24 cellular contexts compared by ENCODE assay signal in genomic region chr2:40179801-40180200, GRCh38.
"Had no signal": no experiment of that assay in that cellular context is flagged by ENCODE, and none has a peak within 500 bp of the region (broad histone marks: within the 10 kb centered on the region; RNA-seq: fewer than 3 reads in every experiment).

No MANE protein-coding gene starts in this region.

- H3K27ac ChIP-seq: ascending aorta, breast epithelium, coronary artery, dorsolateral prefrontal cortex had no signal

- H3K27me3 ChIP-seq: ascending aorta, breast epithelium, cardiac muscle cell, dorsolateral prefrontal cortex had no signal

- H3K4me1 ChIP-seq: ascending aorta, breast epithelium had no signal

- DNase-seq: activated CD4-positive, alpha-beta memory T cell treated with anti-CD3 and anti-CD28 coated beads for 36 hours; activated CD4-positive, alpha-beta T cell treated with anti-CD3 and anti-CD28 coated beads for 36 hours; activated CD4-positive, alpha-beta T cell treated with anti-CD3 and anti-CD28 coated beads, Interleukin-2, amount 10 ng/mL, durations not matched to agents 24 days and 14 days; activated CD4-positive, CD25-positive, alpha-beta regulatory T cell; activated CD4-positive, CD25-positive, alpha-beta regulatory T cell treated with anti-CD3 and anti-CD28 coated beads, Interleukin-2, amount 50 U/mL, for 72 hours; activated CD8-positive, alpha-beta memory T cell treated with anti-CD3 and anti-CD28 coated beads, Interleukin-2, amount 10 ng/mL, durations not matched to agents 7 days and 5 days; activated CD8-positive, alpha-beta memory T cell treated with anti-CD3 and anti-CD28 coated beads, Interleukin-2, amount 50 U/mL, for 4 hours; activated CD8-positive, alpha-beta T cell treated with anti-CD3 and anti-CD28 coated beads, Interleukin-2, amount 10 ng/mL, durations not matched to agents 7 days and 5 days; activated effector memory CD4-positive, alpha-beta T cell treated with anti-CD3 and anti-CD28 coated beads, Interleukin-2, amount 50 U/mL, for 16 hours; activated naive CD4-positive, alpha-beta T cell treated with anti-CD3 and anti-CD28 coated beads, Interleukin-2, amount 10 ng/mL, durations not matched to agents 7 days and 5 days; activated naive CD8-positive, alpha-beta T cell treated with anti-CD3 and anti-CD28 coated beads, Interleukin-2, amount 10 ng/mL, durations not matched to agents 7 days and 5 days; activated T-cell treated with anti-CD3 and anti-CD28 coated beads, Interleukin-2, amount 50 U/mL, for 1 hour; activated T-cell treated with anti-CD3 and anti-CD28 coated beads, Interleukin-2, amount 50 U/mL, for 48 hours; dorsolateral prefrontal cortex; effector memory CD4-positive, alpha-beta T cell; endodermal cell; foreskin fibroblast; head of caudate nucleus; hippocampal formation had no signal

- H3K36me3 ChIP-seq: ascending aorta, breast epithelium had no signal

- ATAC-seq: activated CD4-positive, alpha-beta T cell treated with anti-CD3 and anti-CD28 coated beads for 36 hours; activated CD8-positive, alpha-beta memory T cell treated with anti-CD3 and anti-CD28 coated beads, Interleukin-2, amount 10 ng/mL, durations not matched to agents 7 days and 5 days; activated CD8-positive, alpha-beta T cell treated with anti-CD3 and anti-CD28 coated beads, Interleukin-2, amount 10 ng/mL, durations not matched to agents 7 days and 5 days; esophagus mucosa had no signal

- H3K4me3 ChIP-seq: ascending aorta, breast epithelium, cardiac muscle cell, coronary artery, dorsolateral prefrontal cortex had no signal

- H3K9me3 ChIP-seq: ascending aorta, breast epithelium had no signal
